16 cellular contexts compared by ENCODE assay signal in the genomic region with DNA sequence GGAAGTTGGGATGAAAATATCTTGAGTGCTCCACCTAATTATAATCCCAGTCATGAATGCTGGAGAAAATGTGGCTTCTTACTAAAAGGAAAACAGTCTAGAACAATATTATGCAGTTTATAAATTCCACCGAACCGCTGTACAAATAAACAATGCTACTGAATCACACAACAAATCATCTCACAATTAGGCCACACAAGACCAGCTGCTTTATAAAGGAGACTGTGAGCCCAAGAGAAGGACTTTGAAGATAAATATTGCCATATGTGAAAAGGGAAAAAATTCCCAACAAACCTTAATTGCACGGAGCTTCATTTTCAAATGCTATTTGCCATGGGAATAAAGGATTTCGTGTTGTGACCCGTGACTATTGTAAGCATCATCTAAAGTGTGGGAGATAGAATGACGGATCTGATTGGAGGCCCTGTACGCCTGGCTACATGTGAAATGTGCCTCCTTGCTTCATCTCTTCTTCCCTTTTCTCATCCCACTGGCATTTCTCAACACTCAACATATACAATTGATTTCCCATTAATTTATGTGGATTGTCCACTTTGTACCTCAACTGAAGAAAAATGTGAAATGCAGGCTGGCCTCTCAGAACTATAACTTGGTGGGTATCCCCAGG.
DNase-seq lines count a peak whose midpoint lies in the region; ATAC-seq and TF ChIP-seq lines count a peak whose summit lies in the region.
"Had no signal": no experiment of that assay in that cellular context is flagged by ENCODE, and none has a peak within 500 bp of the region (broad histone marks: within the 10 kb centered on the region; RNA-seq: fewer than 3 reads in every experiment).

No MANE protein-coding gene starts in this region.

- H3K4me3 ChIP-seq in psoas muscle: no peak overlapping the region
- H3K4me3 ChIP-seq: BLaER1 treated with 17β-estradiol and CSF1 and Interleukin-3, amounts not matched to agents 10 nM and 100 nM; esophagus squamous epithelium; testis had no signal

- no peaks in the 10 kb centered on the region for H3K9me3 ChIP-seq in psoas muscle
- H3K9me3 ChIP-seq: esophagus squamous epithelium, testis had no signal

- WGBS in psoas muscle, 3 donors: 39 to 45% (median 44%) methylated on average over 7 of the region's 7 CpGs

- no peaks in the 10 kb centered on the region for H3K36me3 ChIP-seq in psoas muscle (ENCODE audit: insufficient read depth in 1 of 2, low read depth in 1 of 2)
- H3K36me3 ChIP-seq: BLaER1 treated with 17β-estradiol and CSF1 and Interleukin-3, amounts not matched to agents 10 nM and 100 nM; esophagus squamous epithelium had no signal

- peaks cover 43% of the 10 kb centered on the region for H3K4me1 ChIP-seq in psoas muscle

- peak overlapping the region; percentile 21 for H3K27ac ChIP-seq in cingulate gyrus (ENCODE audit: low read depth, low read length)
- H3K27ac ChIP-seq in psoas muscle: peak overlapping the region; percentile 90
- H3K27ac ChIP-seq: BLaER1 treated with 17β-estradiol and CSF1 and Interleukin-3, amounts not matched to agents 10 nM and 100 nM; esophagus squamous epithelium had no signal

- DNase-seq in AG20443 (ENCODE audit: low spot score) (peak; percentile 52), LHCN-M2 (ENCODE audit: low read depth) (peak; percentile 95), psoas muscle (no peak), NCI-H2107 (lab: John Stamatoyannopoulos, UW) (no peak), anterior cingulate cortex (lab: John Stamatoyannopoulos, UW) (no peak), DMS153 treated with DMSO at 0.1 percent for 48 hours (lab: John Stamatoyannopoulos, UW; ENCODE audit: unreplicated experiment) (no peak)
- DNase-seq in stimulated activated CD4-positive, alpha-beta T cell treated with anti-CD3 and anti-CD28 coated beads, Interleukin-2, amount 100 ng/mL, for 48 hours: no peak
- DNase-seq: activated naive CD4-positive, alpha-beta T cell treated with anti-CD3 and anti-CD28 coated beads, Interleukin-2, amount 10 ng/mL, durations not matched to agents 7 days and 5 days; esophagus squamous epithelium; NCI-H1417; NCI-H345; nucleus accumbens; T-cell; testis had no signal

- intact Hi-C loops in psoas muscle (cut with DNase I): loop anchor here (2.0 to 10.0 kb wide), 2 partner anchors 92 to 118 kb away; no protein-coding TSS in a partner anchor

- TF ChIP-seq CTCF in psoas muscle (IDR thresholded peaks at IDR 0.05): no peak

- H3K27me3 ChIP-seq in psoas muscle (ENCODE audit: insufficient read depth in 3 of 3, low read length in 2 of 3): no peaks in the 10 kb centered on the region
- H3K27me3 ChIP-seq: BLaER1 treated with 17β-estradiol and CSF1 and Interleukin-3, amounts not matched to agents 10 nM and 100 nM; esophagus squamous epithelium; testis had no signal

- no peak for ATAC-seq in psoas muscle
- ATAC-seq: T-cell had no signal

Comparison
In these comparisons a context has a peak if more than half of its experiments do, and no peak if none do; other contexts are left out.
1. DNase-seq: peak in AG20443 (single experiment) and LHCN-M2 (single experiment); none in psoas muscle (0 of 2), stimulated activated CD4-positive, alpha-beta T cell treated with anti-CD3 and anti-CD28 coated beads, Interleukin-2, amount 100 ng/mL, for 48 hours (0 of 2), NCI-H2107 (single experiment), anterior cingulate cortex (0 of 58) and DMS153 treated with DMSO at 0.1 percent for 48 hours (single experiment).